1 cellular context compared by ENCODE assay signal in genomic region chr6:28335564-28336283, GRCh38.
A peak's percentile ranks its signal among the peaks of the same experiment; 100 is the strongest.
TF ChIP-seq lines count a peak whose summit lies in the region.

ZSCAN31 (minus strand) TSS chr6:28336148; CDS start chr6:28329683, 6,465 bp downstream.

TF ChIP-seq in HepG2, 621 proteins besides CTCF, POLR2A, EP300 and RAD21 (continued from another document and continues in another):
- TF ChIP-seq, protein P1, sequence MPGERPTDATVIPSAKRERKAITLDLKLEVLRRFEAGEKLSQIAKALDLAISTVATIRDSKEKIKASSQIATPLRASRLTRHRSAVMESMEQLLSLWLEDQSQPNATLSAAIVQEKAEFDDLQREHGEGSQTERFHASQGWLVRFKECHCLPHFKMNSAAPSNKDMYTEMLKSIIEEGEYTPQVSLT (CRISPR knock-in tag; IDR thresholded peaks at IDR 0.05; ENCODE audit: borderline replicate concordance, low read depth): no peak
- TF ChIP-seq PITX1 (CRISPR knock-in tag; IDR thresholded peaks at IDR 0.05) (peak; percentile 58; the same call in 1 of the 2 replicates), NFYC (CRISPR knock-in tag; IDR thresholded peaks at IDR 0.05) (peak; percentile 88), EEA1 (CRISPR knock-in tag; IDR thresholded peaks at IDR 0.05; ENCODE audit: borderline replicate concordance) (no peak; the same call in 1 of the 2 replicates), HNF4G (IDR thresholded peaks at IDR 0.05; ENCODE audit: borderline replicate concordance, low read depth, low read length) (peak; percentile 8; the same call in 1 of the 2 replicates), HNF4G (CRISPR knock-in tag; IDR thresholded peaks at IDR 0.05; ENCODE audit: borderline replicate concordance, low read depth) (0 out of 2 replicates have a peak, but pooled peaks have one; percentile 13), MZF1 (CRISPR knock-in tag; IDR thresholded peaks at IDR 0.05; ENCODE audit: borderline replicate concordance) (no peak), TSC22D2 (CRISPR knock-in tag; IDR thresholded peaks at IDR 0.05; ENCODE audit: borderline replicate concordance) (peak; percentile 62; the same call in 1 of the 2 replicates), ZNF180 (CRISPR knock-in tag; IDR thresholded peaks at IDR 0.05; ENCODE audit: borderline replicate concordance, low read depth) (0 out of 2 replicates have a peak, but pooled peaks have one; percentile 22), SATB2 (CRISPR knock-in tag; IDR thresholded peaks at IDR 0.05) (peak; percentile 64; the same call in 1 of the 2 replicates), ZBTB38 (CRISPR knock-in tag; IDR thresholded peaks at IDR 0.05) (0 out of 2 replicates have a peak, but pooled peaks have one; percentile 21), HNRNPH1 (optimal IDR thresholded peaks at IDR 0.05; ENCODE audit: low read depth, low read length) (peak; percentile 52), RFX5 (IDR thresholded peaks at IDR 0.05; ENCODE audit: low read depth, low read length) (peak; percentile 85), ZNF337 (CRISPR knock-in tag; IDR thresholded peaks at IDR 0.05; ENCODE audit: borderline replicate concordance, low read depth) (peak; percentile 48; the same call in 1 of the 2 replicates), E2F5 (CRISPR knock-in tag; conservative IDR thresholded peaks at IDR 0.05) (no peak; the same call in 1 of the 2 replicates), ZBTB10 (CRISPR knock-in tag; IDR thresholded peaks at IDR 0.05; ENCODE audit: borderline replicate concordance) (peak; percentile 92; the same call in 1 of the 2 replicates), MAZ (IDR thresholded peaks at IDR 0.05; ENCODE audit: borderline replicate concordance, low read depth, low read length) (no peak), MAZ (CRISPR knock-in tag; IDR thresholded peaks at IDR 0.05; ENCODE audit: low read depth) (peak; percentile 51), GABPA (IDR thresholded peaks at IDR 0.05; ENCODE audit: low read depth, low read length) (peak; percentile 58), GABPA (CRISPR knock-in tag; IDR thresholded peaks at IDR 0.05; ENCODE audit: low read depth) (peak; percentile 83), ZNF879 (CRISPR knock-in tag; IDR thresholded peaks at IDR 0.05) (no peak; the same call in 1 of the 2 replicates), AKAP8 (CRISPR knock-in tag; IDR thresholded peaks at IDR 0.05) (peak; percentile 51; the same call in 1 of the 2 replicates), ZNF556 (CRISPR knock-in tag; IDR thresholded peaks at IDR 0.05; ENCODE audit: borderline replicate concordance) (peak; percentile 49; the same call in 1 of the 2 replicates), ZNF547 (CRISPR knock-in tag; IDR thresholded peaks at IDR 0.05) (peak; percentile 37; the same call in 1 of the 2 replicates), ZNF407 (CRISPR knock-in tag; IDR thresholded peaks at IDR 0.05; ENCODE audit: not compliant biosample characterization) (peak; percentile 71), TOPORS (CRISPR knock-in tag; IDR thresholded peaks at IDR 0.05) (0 out of 2 replicates have a peak, but pooled peaks have one; percentile 36), STAT5B (CRISPR knock-in tag; IDR thresholded peaks at IDR 0.05) (peak; percentile 32; the same call in 1 of the 2 replicates), ATF7 (IDR thresholded peaks at IDR 0.05) (peak; percentile 69; the same call in 1 of the 2 replicates), ATF7 (CRISPR knock-in tag; IDR thresholded peaks at IDR 0.05) (peak; percentile 75), GZF1 (CRISPR knock-in tag; IDR thresholded peaks at IDR 0.05) (0 out of 2 replicates have a peak, but pooled peaks have one; percentile 22), ZNF501 (CRISPR knock-in tag; IDR thresholded peaks at IDR 0.05) (peak; percentile 72; the same call in 1 of the 2 replicates), ZNF446 (CRISPR knock-in tag; IDR thresholded peaks at IDR 0.05) (peak; percentile 88), FLYWCH1 (CRISPR knock-in tag; IDR thresholded peaks at IDR 0.05) (no peak), EHMT2 (IDR thresholded peaks at IDR 0.05; ENCODE audit: borderline replicate concordance, low read depth, low read length) (no peak), ZNF772 (CRISPR knock-in tag; IDR thresholded peaks at IDR 0.05) (0 out of 2 replicates have a peak, but pooled peaks have one; percentile 15), BRD4 (CRISPR knock-in tag; IDR thresholded peaks at IDR 0.05) (peak; percentile 91), ZNF33B (CRISPR knock-in tag; IDR thresholded peaks at IDR 0.05) (0 out of 2 replicates have a peak, but pooled peaks have one; percentile 23), SOX13 (IDR thresholded peaks at IDR 0.05) (peak; percentile 56; the same call in 1 of the 2 replicates), SOX13 (CRISPR knock-in tag; conservative IDR thresholded peaks at IDR 0.05 in 1 of 2, IDR thresholded peaks at IDR 0.05 in 1 of 2) (peak in 1 of 2 experiments; percentile 56; a peak in 2 of 4 replicates), ZSCAN25 (CRISPR knock-in tag; IDR thresholded peaks at IDR 0.05) (no peak), SP1 (IDR thresholded peaks at IDR 0.05) (no peak), SP1 (CRISPR knock-in tag; IDR thresholded peaks at IDR 0.05) (peak; percentile 28; the same call in 1 of the 2 replicates)
- TF ChIP-seq, protein P2, sequence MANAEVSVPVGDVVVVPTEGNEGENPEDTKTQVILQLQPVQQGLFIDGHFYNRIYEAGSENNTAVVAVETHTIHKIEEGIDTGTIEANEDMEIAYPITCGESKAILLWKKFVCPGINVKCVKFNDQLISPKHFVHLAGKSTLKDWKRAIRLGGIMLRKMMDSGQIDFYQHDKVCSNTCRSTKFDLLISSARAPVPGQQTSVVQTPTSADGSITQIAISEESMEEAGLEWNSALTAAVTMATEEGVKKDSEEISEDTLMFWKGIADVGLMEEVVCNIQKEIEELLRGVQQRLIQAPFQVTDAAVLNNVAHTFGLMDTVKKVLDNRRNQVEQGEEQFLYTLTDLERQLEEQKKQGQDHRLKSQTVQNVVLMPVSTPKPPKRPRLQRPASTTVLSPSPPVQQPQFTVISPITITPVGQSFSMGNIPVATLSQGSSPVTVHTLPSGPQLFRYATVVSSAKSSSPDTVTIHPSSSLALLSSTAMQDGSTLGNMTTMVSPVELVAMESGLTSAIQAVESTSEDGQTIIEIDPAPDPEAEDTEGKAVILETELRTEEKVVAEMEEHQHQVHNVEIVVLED (CRISPR knock-in tag; IDR thresholded peaks at IDR 0.05; ENCODE audit: borderline replicate concordance): peak; percentile 55; the same call in 1 of the 2 replicates
- TF ChIP-seq, protein P3, sequence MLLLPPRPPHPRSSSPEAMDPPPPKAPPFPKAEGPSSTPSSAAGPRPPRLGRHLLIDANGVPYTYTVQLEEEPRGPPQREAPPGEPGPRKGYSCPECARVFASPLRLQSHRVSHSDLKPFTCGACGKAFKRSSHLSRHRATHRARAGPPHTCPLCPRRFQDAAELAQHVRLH (CRISPR knock-in tag; IDR thresholded peaks at IDR 0.05; ENCODE audit: borderline replicate concordance, low read depth): peak; percentile 82; the same call in 1 of the 2 replicates
